ENCODE assay signal across 1 cellular context in genomic region chr2:137964859-137965459, GRCh38.
TF ChIP-seq lines count a peak whose summit lies in the region.

No MANE protein-coding gene starts in this region.

TF ChIP-seq in K562, 482 proteins besides CTCF, POLR2A, EP300 and RAD21 (continued from another document):
- TF ChIP-seq E2F6 (IDR thresholded peaks at IDR 0.05; ENCODE audit: borderline replicate concordance in 1 of 2, extremely low read depth in 1 of 2, insufficient read depth in 1 of 2, insufficient read length in 1 of 2, low read depth in 1 of 2, low read length in 1 of 2, poor library complexity in 1 of 2, severe bottlenecking in 1 of 2), result no peak
- TF ChIP-seq GTF2B (IDR thresholded peaks at IDR 0.05; ENCODE audit: extremely low read depth, insufficient read length), result no peak
TF ChIP-seq in K562: peak in this region for 12.
